Comparison of ENCODE assay signal across 22 cellular contexts in the genomic region with DNA sequence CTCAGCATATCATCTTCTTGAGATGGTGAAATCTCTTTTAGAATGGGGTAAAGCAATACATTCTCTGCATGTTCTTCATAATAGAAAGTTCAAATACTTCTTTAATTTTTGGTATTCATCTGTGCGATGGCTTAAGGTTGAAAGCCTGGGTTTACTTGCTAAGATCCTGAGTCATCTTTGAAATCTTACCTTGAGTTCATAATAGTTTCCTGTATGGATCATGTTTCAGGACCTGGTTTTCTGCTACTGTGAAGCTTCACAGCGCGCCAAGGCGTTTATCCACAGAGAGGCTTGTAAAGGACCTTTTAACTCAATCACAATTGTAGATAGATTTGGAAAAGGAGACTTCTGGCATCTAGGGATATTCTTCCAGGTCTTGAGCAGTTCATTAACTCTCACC.
"Had no signal": no experiment of that assay in that cellular context is flagged by ENCODE, and none has a peak within 500 bp of the region (broad histone marks: within the 10 kb centered on the region; RNA-seq: fewer than 3 reads in every experiment).

No MANE protein-coding gene starts in this region.

- DNase-seq: activated CD4-positive, alpha-beta T cell treated with anti-CD3 and anti-CD28 coated beads for 1 hour; activated CD4-positive, alpha-beta T cell treated with anti-CD3 and anti-CD28 coated beads, Interleukin-2, amount 50 U/mL, for 1 hour; activated CD8-positive, alpha-beta T cell treated with anti-CD3 and anti-CD28 coated beads, Interleukin-2, amount 10 ng/mL, durations not matched to agents 7 days and 5 days; activated gamma-delta T cell; activated naive CD4-positive, alpha-beta T cell treated with anti-CD3 and anti-CD28 coated beads, Interleukin-2, amount 50 U/mL, for 16 hours; activated naive CD8-positive, alpha-beta T cell treated with anti-CD3 and anti-CD28 coated beads, Interleukin-2, amount 50 U/mL, for 24 hours; body of pancreas; caudate nucleus; dermis blood vessel endothelial cell; effector CD8-positive, alpha-beta T cell; hippocampal formation; left ventricle myocardium superior; pancreas; psoas muscle; spleen; stimulated activated CD4-positive, alpha-beta T cell treated with anti-CD3 and anti-CD28 coated beads, Interleukin-4, amount 100 ng/mL, for 1 hour; stimulated activated naive CD4-positive, alpha-beta T cell; WERI-Rb-1 had no signal

- ATAC-seq: activated CD8-positive, alpha-beta T cell treated with anti-CD3 and anti-CD28 coated beads, Interleukin-2, amount 10 ng/mL, durations not matched to agents 7 days and 5 days; body of pancreas; left ventricle myocardium superior; pancreas; psoas muscle had no signal

- H3K27ac ChIP-seq: body of pancreas, neutrophil, pancreas, psoas muscle, right atrium auricular region, spleen, thoracic aorta, vagina, WERI-Rb-1 had no signal

- H3K4me3 ChIP-seq: body of pancreas, pancreas, psoas muscle, right atrium auricular region, spleen, thoracic aorta, vagina had no signal
